11 cellular contexts compared by ENCODE assay signal in genomic region chr4:83040269-83040668, GRCh38.
"Had no signal": no experiment of that assay in that cellular context is flagged by ENCODE, and none has a peak within 500 bp of the region (broad histone marks: within the 10 kb centered on the region; RNA-seq: fewer than 3 reads in every experiment).

No MANE protein-coding gene starts in this region.

- H3K27me3 ChIP-seq: breast epithelium had no signal

- ATAC-seq: natural killer cell treated with Interleukin-12 subunit alpha and Interleukin-12 subunit beta and Interleukin-15 and Interleukin-18, amount 100 ng/mL, for 72 hours; stimulated activated naive CD8-positive, alpha-beta T cell treated with anti-CD3 and anti-CD28 coated beads, Interleukin-15, Interleukin-2, amounts not matched to agents 100 U/mL and 50 U/mL, for 24 hours had no signal

- H3K4me3 ChIP-seq: breast epithelium had no signal

- DNase-seq: activated CD4-positive, alpha-beta T cell treated with anti-CD3 and anti-CD28 coated beads, Interleukin-2, amount 50 U/mL, for 4 hours; activated CD4-positive, CD25-positive, alpha-beta regulatory T cell treated with anti-CD3 and anti-CD28 coated beads, Interleukin-2, amount 50 U/mL, for 72 hours; activated T-cell treated with anti-CD3 and anti-CD28 coated beads, Interleukin-2, amount 50 U/mL, for 1 hour; amygdala; effector CD8-positive, alpha-beta T cell; stimulated activated CD4-positive, alpha-beta T cell treated with anti-CD3 and anti-CD28 coated beads, Interleukin-12 subunit alpha, Interleukin-12 subunit beta, amount 100 ng/mL, for 4 hours; stimulated activated naive CD8-positive, alpha-beta T cell treated with anti-CD3 and anti-CD28 coated beads, Interleukin-15, Interleukin-2, amounts not matched to agents 100 U/mL and 50 U/mL, for 24 hours; SW 1271 had no signal

- H3K36me3 ChIP-seq: breast epithelium had no signal

- H3K27ac ChIP-seq: breast epithelium, epithelial cell of prostate had no signal

- H3K9me3 ChIP-seq: breast epithelium had no signal

- H3K4me1 ChIP-seq: breast epithelium had no signal
